ENCODE assay signal across 12 cellular contexts in the genomic region with DNA sequence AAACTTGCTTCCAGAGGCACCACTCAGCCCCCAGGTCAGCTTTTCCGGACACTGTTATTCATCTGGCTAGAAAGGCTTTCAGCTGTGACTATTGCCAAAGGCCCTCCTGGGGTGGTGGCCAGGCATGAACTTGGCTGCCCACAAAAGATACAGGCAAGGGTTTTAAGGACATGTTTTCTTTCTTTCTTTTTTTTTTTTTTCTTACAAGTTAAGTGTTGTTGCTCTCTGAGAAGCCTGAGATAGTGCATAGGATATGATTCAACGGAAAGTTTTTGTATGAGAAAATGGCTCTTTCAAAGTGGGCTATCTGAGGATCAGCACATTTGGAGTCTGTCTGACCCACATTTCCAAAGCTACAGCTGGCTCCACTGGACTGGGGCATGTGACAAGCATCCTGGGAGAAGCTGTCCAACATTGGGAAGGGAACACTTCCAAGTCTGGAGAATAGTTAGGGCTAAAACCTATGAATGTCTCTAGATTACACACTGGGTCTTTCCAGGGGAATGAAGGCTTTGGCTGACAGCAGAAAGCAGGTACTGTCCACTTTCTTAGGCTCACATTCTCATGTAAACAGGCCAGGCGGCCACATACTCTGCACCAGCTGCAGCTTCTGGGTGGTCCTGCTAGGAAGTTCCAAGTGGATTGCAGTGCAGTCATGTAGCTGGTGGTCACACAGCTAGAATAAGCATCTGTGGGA.
A peak's percentile ranks its signal among the peaks of the same experiment; 100 is the strongest.
DNase-seq lines count a peak whose midpoint lies in the region; ATAC-seq and TF ChIP-seq lines count a peak whose summit lies in the region.
"Had no signal": no experiment of that assay in that cellular context is flagged by ENCODE, and none has a peak within 500 bp of the region (broad histone marks: within the 10 kb centered on the region; RNA-seq: fewer than 3 reads in every experiment).

No MANE protein-coding gene starts in this region.

- no peak overlapping the region for H3K4me3 Mint-ChIP-seq in neural crest cell
- H3K4me3 Mint-ChIP-seq: activated T-helper 1 cell treated with anti-CD3 and anti-CD28 coated beads, Interleukin-12 subunit alpha, Interleukin-12 subunit beta, Interleukin-2, Interleukin-4 antibody, amounts not matched to agents 30 ng/mL and 10 ng/mL and 1 ng/mL, durations not matched to agents 14 hours and 24 hours and 36 hours had no signal

- H3K4me1 Mint-ChIP-seq in neural crest cell: peaks cover 15% of the 10 kb centered on the region

- H3K9me3 Mint-ChIP-seq in neural crest cell: peaks cover 4% of the 10 kb centered on the region
- H3K9me3 Mint-ChIP-seq: activated T-helper 1 cell treated with anti-CD3 and anti-CD28 coated beads, Interleukin-12 subunit alpha, Interleukin-12 subunit beta, Interleukin-2, Interleukin-4 antibody, amounts not matched to agents 30 ng/mL and 10 ng/mL and 1 ng/mL, durations not matched to agents 14 hours and 24 hours and 36 hours had no signal

- no peaks in the 10 kb centered on the region for H3K4me1 ChIP-seq in upper lobe of right lung
- peaks cover 13% of the 10 kb centered on the region for H3K4me1 ChIP-seq in foreskin keratinocyte

- intact Hi-C loops in upper lobe of right lung (cut with DNase I): no loop called here

- H3K27ac Mint-ChIP-seq in neural crest cell (ENCODE audit: unreplicated experiment): no peak overlapping the region
- H3K27ac Mint-ChIP-seq: activated T-helper 1 cell treated with anti-CD3 and anti-CD28 coated beads, Interleukin-12 subunit alpha, Interleukin-12 subunit beta, Interleukin-2, Interleukin-4 antibody, amounts not matched to agents 30 ng/mL and 10 ng/mL and 1 ng/mL, durations not matched to agents 14 hours and 24 hours and 36 hours had no signal

- TF ChIP-seq CTCF in fibroblast of villous mesenchyme (IDR thresholded peaks at IDR 0.05; ENCODE audit: insufficient read depth, low read depth, low read length): no peak
- TF ChIP-seq CTCF in neural crest cell (conservative IDR thresholded peaks at IDR 0.05): no peak
- no peak for TF ChIP-seq CTCF in upper lobe of right lung (IDR thresholded peaks at IDR 0.05)
- no peak for TF ChIP-seq CTCF in foreskin keratinocyte (conservative IDR thresholded peaks at IDR 0.05)

- no peaks in the 10 kb centered on the region for H3K27me3 Mint-ChIP-seq in neural crest cell (ENCODE audit: low read depth)

- no peaks in the 10 kb centered on the region for H3K27me3 ChIP-seq in upper lobe of right lung
- no peaks in the 10 kb centered on the region for H3K27me3 ChIP-seq in foreskin keratinocyte
- H3K27me3 ChIP-seq: tibial nerve had no signal

- H3K27ac ChIP-seq in upper lobe of right lung (peak overlapping the region; percentile 1), foreskin keratinocyte (no peak overlapping the region)

- ATAC-seq in upper lobe of right lung (peak; percentile 46), foreskin keratinocyte (no peak), HG03097 (IDR thresholded peaks at IDR 0.05; ENCODE audit: low FRiP score, unreplicated experiment) (no peak)

- no peaks in the 10 kb centered on the region for H3K36me3 ChIP-seq in upper lobe of right lung
- H3K36me3 ChIP-seq: tibial nerve had no signal

- DNase-seq in NCI-H226: peak; percentile 62
- peak; percentile 81 for DNase-seq in fibroblast of villous mesenchyme (ENCODE audit: low read depth)
- peak; percentile 6 for DNase-seq in neural crest cell (ENCODE audit: low read depth, low spot score)
- no peak for DNase-seq in upper lobe of right lung
- no peak for DNase-seq in foreskin keratinocyte
- no peak for DNase-seq in NCI-H446 treated with DMSO at 0.1 percent for 48 hours (lab: John Stamatoyannopoulos, UW)
- no peak for DNase-seq in NCI-H1092 treated with DMSO at 0.1 percent for 48 hours (lab: John Stamatoyannopoulos, UW)
- DNase-seq: NCI-H2029 treated with DMSO at 0.1 percent for 48 hours, T-helper 1 cell had no signal

- no peaks in the 10 kb centered on the region for H3K9me3 ChIP-seq in upper lobe of right lung
- H3K9me3 ChIP-seq: tibial nerve had no signal

- H3K4me3 ChIP-seq in fibroblast of villous mesenchyme (ENCODE audit: low read depth, low read length): no peak overlapping the region
- no peak overlapping the region for H3K4me3 ChIP-seq in upper lobe of right lung
- H3K4me3 ChIP-seq: tibial nerve had no signal

- no peaks in the 10 kb centered on the region for H3K36me3 Mint-ChIP-seq in neural crest cell (ENCODE audit: low read depth)

Comparison
In these comparisons a context has a peak if more than half of its experiments do, and no peak if none do; other contexts are left out.
1. DNase-seq: peak in NCI-H226 (single experiment), fibroblast of villous mesenchyme (single experiment) and neural crest cell (single experiment); none in upper lobe of right lung (single experiment), foreskin keratinocyte (0 of 2), NCI-H446 treated with DMSO at 0.1 percent for 48 hours (single experiment) and NCI-H1092 treated with DMSO at 0.1 percent for 48 hours (single experiment).